8 cellular contexts compared by ENCODE assay signal in the genomic region with DNA sequence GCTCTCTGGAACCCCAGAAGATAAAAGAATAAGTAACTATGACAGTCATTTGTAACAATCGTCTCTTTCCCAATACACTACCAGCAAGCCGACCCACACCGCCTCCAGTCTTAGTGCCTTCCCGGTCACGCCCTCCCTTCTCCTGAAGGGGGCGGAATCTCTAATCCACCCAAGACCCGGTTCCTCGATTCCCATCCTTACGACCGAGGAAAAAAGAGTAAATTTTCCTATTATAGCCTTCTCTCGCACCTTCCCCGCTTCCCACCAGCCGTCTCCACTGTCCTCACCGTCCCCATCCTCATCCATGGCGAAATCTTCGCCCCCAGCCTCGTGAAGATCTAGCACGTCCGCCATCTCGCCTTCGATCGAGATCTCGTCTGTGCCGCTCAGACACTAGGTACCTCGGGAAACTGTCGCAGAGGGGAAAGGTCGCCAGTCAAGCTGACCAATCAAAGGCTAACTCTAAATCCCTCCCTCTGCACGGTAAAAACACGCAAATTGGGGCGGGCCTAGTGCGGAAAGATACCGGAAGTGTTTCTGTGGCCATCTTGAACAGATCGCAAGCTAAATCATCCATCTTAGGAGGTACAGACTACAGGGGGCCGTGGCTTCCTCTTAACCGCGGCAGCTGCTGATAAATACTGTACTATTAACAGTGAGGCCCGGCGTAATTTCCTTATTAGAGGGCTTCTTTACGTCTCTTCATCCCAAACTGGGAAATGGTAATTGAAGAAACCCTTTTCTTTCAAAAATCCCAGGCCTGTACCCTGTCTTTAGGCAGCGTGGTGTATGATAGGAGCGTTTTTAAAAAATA. TPM values are rescaled to one million over a fixed set of nuclear protein-coding genes. Genes with fewer than 3 reads are reported as not detected.
DNase-seq lines count a peak whose midpoint lies in the region; ATAC-seq, FAIRE-seq and TF ChIP-seq lines count a peak whose summit lies in the region.

A gene (minus strand): TSS at position 412 of the 814 bp plus-strand sequence. CDS start 58 bp downstream, at position 354.

- H3K4me3 ChIP-seq in bronchial epithelial cell (ENCODE audit: low read depth, low read length), result peak within 1 kb of the TSS; percentile 60
- peak within 1 kb of the TSS; percentile 67 to 79 for H3K4me3 ChIP-seq in small intestine (ENCODE audit: low read depth in 1 of 2, low read length in 2 of 2)

- ATAC-seq in GM18873 (IDR thresholded peaks at IDR 0.05; ENCODE audit: low FRiP score, unreplicated experiment) (peak; percentile 94), HG03139 (IDR thresholded peaks at IDR 0.05; ENCODE audit: unreplicated experiment) (peak; percentile 90)

- FAIRE-seq in bronchial epithelial cell (lab: Jason Lieb, UNC) (no peak), small intestine (lab: Jason Lieb, UNC) (no peak)

- H3K4me1 ChIP-seq in small intestine (ENCODE audit: control insufficient read depth in 2 of 2, insufficient read depth in 1 of 2, low read depth in 1 of 2, low read length in 1 of 2), result no peaks in the 10 kb centered on the region

- peak; percentile 89 for DNase-seq in AG08396 (ENCODE audit: low spot score)
- peak; percentile 94 for DNase-seq in NCI-H2196 treated with DMSO at 0.1 percent for 48 hours (lab: John Stamatoyannopoulos, UW; ENCODE audit: unreplicated experiment)
- peak; percentile 98 for DNase-seq in bronchial epithelial cell (ENCODE audit: low read depth)
- peak; percentile 86 for DNase-seq in iPS-NIHi11 (ENCODE audit: low spot score)
- DNase-seq in small intestine, result peak; percentile 99

- H3K36me3 ChIP-seq in bronchial epithelial cell (ENCODE audit: control insufficient read depth, insufficient read depth, low read length) (peaks cover 6% of the 10 kb centered on the region), small intestine (ENCODE audit: control insufficient read depth in 2 of 2, insufficient read depth in 2 of 2, low read length in 2 of 2) (peaks cover 0 to 2% of the 10 kb centered on the region in 2 donors)

- no peaks in the 10 kb centered on the region for H3K27me3 ChIP-seq in bronchial epithelial cell (ENCODE audit: control insufficient read depth, insufficient read depth, low read length)
- H3K27me3 ChIP-seq in small intestine (ENCODE audit: control insufficient read depth in 2 of 2, insufficient read depth in 2 of 2, low read length in 2 of 2), result no peaks in the 10 kb centered on the region

- H3K27ac ChIP-seq in VCaP, result peak within 1 kb of the TSS; percentile 95
- H3K27ac ChIP-seq in small intestine (ENCODE audit: low read depth in 1 of 2, low read length in 1 of 2), result peak within 1 kb of the TSS; percentile 86 to 94

- TF ChIP-seq CTCF in VCaP (conservative IDR thresholded peaks at IDR 0.05) (peak; percentile 76), bronchial epithelial cell (IDR thresholded peaks at IDR 0.05; ENCODE audit: insufficient read depth, low read length, severe bottlenecking) (peak; percentile 56)

- no peaks in the 10 kb centered on the region for H3K9me3 ChIP-seq in small intestine (ENCODE audit: control insufficient read depth, low read depth)

- whole genome bisulfite sequencing in small intestine, 3 donors, result 0 to 1% (median 0%) methylated on average over 41 of the region's 41 CpGs

RNA-seq across cellular contexts. Expression of the gene that starts here (rescaled TPM):
- 221 and 230 TPM in 2 replicates for total RNA-seq in bronchial epithelial cell
- polyA plus RNA-seq in small intestine, result 100 to 1,000 TPM in 1 of 3 donors, 10 to 100 TPM in 2; 62.2 to 151 (median 95.9) TPM

Comparison
In these comparisons a context has a peak if more than half of its experiments do, and no peak if none do; other contexts are left out.
1. Peak in every context shown above with its lines: DNase-seq, ATAC-seq, H3K4me3 ChIP-seq and H3K27ac ChIP-seq.